8 cellular contexts compared by ENCODE assay signal in genomic region chr2:85560812-85561279, GRCh38. TPM values are rescaled to one million over a fixed set of nuclear protein-coding genes. Genes with fewer than 3 reads are reported as not detected.
DNase-seq lines count a peak whose midpoint lies in the region; ATAC-seq, FAIRE-seq and TF ChIP-seq lines count a peak whose summit lies in the region.

No MANE protein-coding gene starts in this region.

- no peak for FAIRE-seq in H54 (lab: Jason Lieb, UNC)

- H3K36me3 ChIP-seq in lower lobe of right lung (peaks cover 28% of the 10 kb centered on the region), upper lobe of right lung (peaks cover 26% of the 10 kb centered on the region)

- DNase-seq in astrocyte of the cerebellum (ENCODE audit: low read depth) (no peak), lower lobe of right lung (peak; percentile 51), upper lobe of right lung (no peak), anterior cingulate cortex (lab: John Stamatoyannopoulos, UW) (no peak), H54 (ENCODE audit: insufficient read length, low spot score) (no peak), NCI-H2196 treated with DMSO at 0.1 percent for 48 hours (lab: John Stamatoyannopoulos, UW; ENCODE audit: unreplicated experiment) (no peak)

- H3K27me3 ChIP-seq in lower lobe of right lung (ENCODE audit: low read depth) (no peaks in the 10 kb centered on the region), upper lobe of right lung (no peaks in the 10 kb centered on the region)

- in situ Hi-C loops in astrocyte of the cerebellum (cut with HindIII; ENCODE audit: low sequenced_read_pairs) = no loop called here

- H3K4me1 ChIP-seq in lower lobe of right lung (peaks cover 34% of the 10 kb centered on the region), upper lobe of right lung (peaks cover 24% of the 10 kb centered on the region)

- TF ChIP-seq CTCF in astrocyte of the cerebellum (IDR thresholded peaks at IDR 0.05; ENCODE audit: low read depth, low read length, missing control alignments) (no peak), lower lobe of right lung (IDR thresholded peaks at IDR 0.05) (no peak), upper lobe of right lung (IDR thresholded peaks at IDR 0.05) (no peak)

- ATAC-seq in GM19043 (IDR thresholded peaks at IDR 0.05; ENCODE audit: low read depth, unreplicated experiment) (peak; percentile 5), HG03378 (IDR thresholded peaks at IDR 0.05; ENCODE audit: unreplicated experiment) (peak; percentile 8), lower lobe of right lung (peak in 1 of 2 donors; percentile 1), upper lobe of right lung (no peak)

- intact Hi-C loops in lower lobe of right lung (cut with DNase I) = no loop called here
- intact Hi-C loops in upper lobe of right lung (cut with DNase I) = no loop called here

- H3K27ac ChIP-seq in lower lobe of right lung (peak overlapping the region; percentile 85), upper lobe of right lung (peak overlapping the region; percentile 90)

- H3K4me3 ChIP-seq in astrocyte of the cerebellum (ENCODE audit: low read depth, low read length) (peak overlapping the region; percentile 89), lower lobe of right lung (peak overlapping the region; percentile 82), upper lobe of right lung (peak overlapping the region; percentile 72)

- TF ChIP-seq POLR2A in H54 (IDR thresholded peaks at IDR 0.05; ENCODE audit: low read depth, low read length) = no peak

- H3K9me3 ChIP-seq in lower lobe of right lung = no peaks in the 10 kb centered on the region
- no peaks in the 10 kb centered on the region for H3K9me3 ChIP-seq in upper lobe of right lung

RNA-seq across cellular contexts. Expression of gene GGCX, which starts 0.4 kb away (rescaled TPM):
- total RNA-seq in lower lobe of right lung (62.2 TPM), upper lobe of right lung (73.2 TPM)

RNA-seq across cellular contexts. Expression of gene VAMP8, which starts 16.5 kb away (rescaled TPM):
- total RNA-seq in lower lobe of right lung = 272 TPM
- total RNA-seq in upper lobe of right lung = 235 TPM

RNA-seq across cellular contexts. Expression of gene MAT2A, which starts 21.9 kb away (rescaled TPM):
- total RNA-seq in lower lobe of right lung (183 TPM), upper lobe of right lung (212 TPM)

RNA-seq across cellular contexts. Expression of gene VAMP5, which starts 23.4 kb away (rescaled TPM):
- 87.0 TPM for total RNA-seq in lower lobe of right lung
- total RNA-seq in upper lobe of right lung = 84.8 TPM

RNA-seq across cellular contexts. Expression of gene RNF181, which starts 34.7 kb away (rescaled TPM):
- total RNA-seq in lower lobe of right lung (89.8 TPM), upper lobe of right lung (85.9 TPM)
